Comparison of ENCODE assay signal across 10 cellular contexts in genomic region chr3:59573911-59574310, GRCh38.
A peak's percentile ranks its signal among the peaks of the same experiment; 100 is the strongest.
DNase-seq lines count a peak whose midpoint lies in the region; ATAC-seq lines count a peak whose summit lies in the region.
"Had no signal": no experiment of that assay in that cellular context is flagged by ENCODE, and none has a peak within 500 bp of the region (broad histone marks: within the 10 kb centered on the region; RNA-seq: fewer than 3 reads in every experiment).

No MANE protein-coding gene starts in this region.

- no peaks in the 10 kb centered on the region for H3K36me3 Mint-ChIP-seq in activated CD4-positive, alpha-beta T cell treated with anti-CD3 and anti-CD28 coated beads, Interleukin-2, amount 10 ng/mL, durations not matched to agents 7 days and 5 days (ENCODE audit: low read depth)

- CTCF ChIA-PET in activated CD4-positive, alpha-beta T cell treated with anti-CD3 and anti-CD28 coated beads, Interleukin-2, amount 10 ng/mL, durations not matched to agents 7 days and 5 days (lab: Charles Lee): interaction anchor here (1.6 kb wide), 2 partner anchors 11 to 287 kb away, joined by 3 to 4 read pairs; no protein-coding TSS in a partner anchor

- no peak overlapping the region for H2AFZ ChIP-seq in ACC112 (ENCODE audit: low read length, unreplicated experiment)
- H2AFZ ChIP-seq in mesenchymal stem cell (ENCODE audit: low read depth, low read length): no peak overlapping the region

- no peak overlapping the region for H3K4me3 ChIP-seq in ACC112 (ENCODE audit: low read depth, low read length)
- no peak overlapping the region for H3K4me3 ChIP-seq in mesenchymal stem cell (ENCODE audit: insufficient read depth in 1 of 2, low read depth in 1 of 2, low read length in 2 of 2)

- ATAC-seq in HG02840 (IDR thresholded peaks at IDR 0.05; ENCODE audit: low FRiP score, unreplicated experiment) (no peak), HG02885 (IDR thresholded peaks at IDR 0.05; ENCODE audit: poor library complexity, unreplicated experiment) (no peak), HG03108 (IDR thresholded peaks at IDR 0.05; ENCODE audit: unreplicated experiment) (no peak)

- peak overlapping the region; percentile 27; the same call in 1 of the 2 replicates for H3K27ac ChIP-seq in ACC112 (ENCODE audit: low read depth, low read length)
- peak overlapping the region; percentile 84 for H3K27ac ChIP-seq in cingulate gyrus (ENCODE audit: low read depth, low read length)
- H3K27ac ChIP-seq in mesenchymal stem cell (ENCODE audit: low read length, poor library complexity, severe bottlenecking): no peak overlapping the region

- 58% methylated on average over 4 of the region's 4 CpGs for WGBS in mesenchymal stem cell

- no peak overlapping the region for H2BK5ac ChIP-seq in mesenchymal stem cell (ENCODE audit: low read depth, low read length, poor library complexity, severe bottlenecking)

- H2BK15ac ChIP-seq in mesenchymal stem cell (ENCODE audit: low read depth, poor library complexity, severe bottlenecking): no peak overlapping the region

- H3K27ac Mint-ChIP-seq in activated CD4-positive, alpha-beta T cell treated with anti-CD3 and anti-CD28 coated beads, Interleukin-2, amount 10 ng/mL, durations not matched to agents 7 days and 5 days: no peak overlapping the region

- no peaks in the 10 kb centered on the region for H3K9me3 Mint-ChIP-seq in activated CD4-positive, alpha-beta T cell treated with anti-CD3 and anti-CD28 coated beads, Interleukin-2, amount 10 ng/mL, durations not matched to agents 7 days and 5 days

- H3K18ac ChIP-seq in mesenchymal stem cell (ENCODE audit: low read depth in 1 of 2, low read length in 2 of 2): no peak overlapping the region

- H2AK5ac ChIP-seq in mesenchymal stem cell (ENCODE audit: low read length, severe bottlenecking): no peak overlapping the region

- H3K4ac ChIP-seq in mesenchymal stem cell (ENCODE audit: low read depth in 1 of 2, low read length in 2 of 2): no peak overlapping the region

- no peaks in the 10 kb centered on the region for H3K79me1 ChIP-seq in mesenchymal stem cell (replicated peaks; ENCODE audit: low read length, poor library complexity, severe bottlenecking)

- DNase-seq in NCI-H2196 (lab: John Stamatoyannopoulos, UW; ENCODE audit: unreplicated experiment) (peak; percentile 8), mesenchymal stem cell (peak; percentile 72)
- no peak for DNase-seq in activated CD4-positive, alpha-beta T cell treated with anti-CD3 and anti-CD28 coated beads, Interleukin-2, amount 10 ng/mL, durations not matched to agents 7 days and 5 days
- DNase-seq: BE2C; stimulated activated CD4-positive, alpha-beta T cell treated with anti-CD3 and anti-CD28 coated beads, Interleukin-4, amount 100 ng/mL, for 24 hours had no signal

- no peaks in the 10 kb centered on the region for H3K79me2 ChIP-seq in ACC112 (ENCODE audit: control insufficient read depth, insufficient read depth, low read length, unreplicated experiment)

- no peak overlapping the region for H3K23ac ChIP-seq in mesenchymal stem cell (ENCODE audit: low read length in 2 of 2)

- no peak overlapping the region for H2BK12ac ChIP-seq in mesenchymal stem cell (ENCODE audit: low read length in 2 of 2)

- no peak overlapping the region for H3K14ac ChIP-seq in mesenchymal stem cell (ENCODE audit: low read length in 2 of 2)

- H3K9ac ChIP-seq in mesenchymal stem cell (ENCODE audit: low read length): peak overlapping the region; percentile 20

- H3K27me3 Mint-ChIP-seq in activated CD4-positive, alpha-beta T cell treated with anti-CD3 and anti-CD28 coated beads, Interleukin-2, amount 10 ng/mL, durations not matched to agents 7 days and 5 days: no peaks in the 10 kb centered on the region

- no peaks in the 10 kb centered on the region for H3K36me3 ChIP-seq in ACC112 (ENCODE audit: insufficient read depth, low read length)
- H3K36me3 ChIP-seq in mesenchymal stem cell (ENCODE audit: control insufficient read depth in 1 of 2, insufficient read depth in 2 of 2, low read depth in 1 of 2, low read length in 2 of 2): no peaks in the 10 kb centered on the region
- H3K36me3 ChIP-seq: BE2C had no signal

- H4K91ac ChIP-seq in mesenchymal stem cell (ENCODE audit: low read length): no peak overlapping the region

- no peak overlapping the region for H4K8ac ChIP-seq in mesenchymal stem cell (ENCODE audit: low read length)

- H3K9me3 ChIP-seq in mesenchymal stem cell (ENCODE audit: control insufficient read depth, low read length): no peaks in the 10 kb centered on the region
- H3K9me3 ChIP-seq: BE2C had no signal

- POLR2A ChIA-PET in activated CD4-positive, alpha-beta T cell treated with anti-CD3 and anti-CD28 coated beads, Interleukin-2, amount 10 ng/mL, durations not matched to agents 7 days and 5 days (lab: Charles Lee): no interaction called here

- H3K4me2 ChIP-seq in mesenchymal stem cell (ENCODE audit: low read length, poor library complexity, severe bottlenecking): no peak overlapping the region

- H2BK120ac ChIP-seq in mesenchymal stem cell (ENCODE audit: low read depth, low read length): no peak overlapping the region

- no peak overlapping the region for H3K4me3 Mint-ChIP-seq in activated CD4-positive, alpha-beta T cell treated with anti-CD3 and anti-CD28 coated beads, Interleukin-2, amount 10 ng/mL, durations not matched to agents 7 days and 5 days

- peaks cover 6% of the 10 kb centered on the region for H3K4me1 Mint-ChIP-seq in activated CD4-positive, alpha-beta T cell treated with anti-CD3 and anti-CD28 coated beads, Interleukin-2, amount 10 ng/mL, durations not matched to agents 7 days and 5 days

- H3K27me3 ChIP-seq in ACC112 (ENCODE audit: insufficient read depth, low read length) (no peaks in the 10 kb centered on the region), mesenchymal stem cell (ENCODE audit: control insufficient read depth in 1 of 2, insufficient read depth in 1 of 2, low read length in 2 of 2) (peaks cover 0 to 3% of the 10 kb centered on the region in 2 experiments)
- H3K27me3 ChIP-seq: BE2C had no signal

- H3K4me1 ChIP-seq in ACC112 (ENCODE audit: control insufficient read depth, insufficient read depth, low read length, unreplicated experiment) (peaks cover 5% of the 10 kb centered on the region), mesenchymal stem cell (ENCODE audit: control insufficient read depth, insufficient read depth, low read depth, low read length) (peaks cover 2% of the 10 kb centered on the region)
